25 cellular contexts compared by ENCODE assay signal in the genomic region with DNA sequence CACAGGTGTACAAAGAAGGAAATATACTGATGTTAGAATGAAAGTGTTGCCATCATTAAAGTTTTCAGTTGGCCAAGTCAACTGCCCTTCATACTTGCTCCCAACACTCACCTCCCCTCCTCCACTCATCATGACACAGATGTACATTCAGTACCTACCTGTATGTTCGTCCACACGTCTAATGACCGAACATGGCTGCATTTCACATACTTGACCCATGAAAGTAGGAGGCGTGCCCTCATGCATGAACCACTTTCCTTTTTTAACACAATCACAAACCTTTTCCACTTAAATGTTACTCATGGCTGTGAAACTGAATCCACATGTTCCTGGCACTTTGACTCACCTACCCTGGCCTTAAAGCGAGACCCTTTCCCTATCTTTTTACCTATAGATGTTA. TPM values are rescaled to one million over a fixed set of nuclear protein-coding genes. Genes with fewer than 3 reads are reported as not detected.
A peak's percentile ranks its signal among the peaks of the same experiment; 100 is the strongest.
DNase-seq lines count a peak whose midpoint lies in the region; ATAC-seq and TF ChIP-seq lines count a peak whose summit lies in the region.
"Had no signal": no experiment of that assay in that cellular context is flagged by ENCODE, and none has a peak within 500 bp of the region (broad histone marks: within the 10 kb centered on the region; RNA-seq: fewer than 3 reads in every experiment).

No MANE protein-coding gene starts in this region.

- DNase-seq in activated CD4-positive, alpha-beta T cell treated with anti-CD3 and anti-CD28 coated beads for 48 hours: peak; percentile 24
- no peak for DNase-seq in activated CD4-positive, alpha-beta T cell treated with anti-CD3 and anti-CD28 coated beads, Interleukin-2, amount 50 U/mL, for 1 hour
- no peak for DNase-seq in CD4-positive, CD25-positive, alpha-beta regulatory T cell
- DNase-seq in immature natural killer cell (no peak), iPS-NIHi7 (ENCODE audit: extremely low spot score) (no peak), brain microvascular endothelial cell (no peak)
- DNase-seq: activated naive CD8-positive, alpha-beta T cell treated with anti-CD3 and anti-CD28 coated beads, Interleukin-2, amount 10 ng/mL, durations not matched to agents 7 days and 5 days; AML-193; Caco-2; DND-41; NCI-H1048; NCI-H187; NCI-H2171 treated with DMSO at 0.1 percent for 48 hours; NCI-H524; psoas muscle; SJCRH30 had no signal

- no peak for ATAC-seq in CD4-positive, CD25-positive, alpha-beta regulatory T cell (ENCODE audit: low read depth in 2 of 2)
- ATAC-seq in GM18502 (IDR thresholded peaks at IDR 0.05; ENCODE audit: poor library complexity, unreplicated experiment): no peak
- ATAC-seq: psoas muscle had no signal

- H3K9me3 Mint-ChIP-seq in CD4-positive, CD25-positive, alpha-beta regulatory T cell: peaks cover 0 to 1% (median 0%) of the 10 kb centered on the region in 7 donors
- H3K9me3 Mint-ChIP-seq in immature natural killer cell: no peaks in the 10 kb centered on the region
- H3K9me3 Mint-ChIP-seq: activated naive CD8-positive, alpha-beta T cell treated with anti-CD3 and anti-CD28 coated beads, Interleukin-2, amount 10 ng/mL, durations not matched to agents 7 days and 5 days; type B pancreatic cell had no signal

- in situ Hi-C loops in brain microvascular endothelial cell (cut with HindIII; ENCODE audit: low pct_ligation_motif_present, low sequenced_read_pairs): no loop called here

- H3K4me3 Mint-ChIP-seq in CD4-positive, CD25-positive, alpha-beta regulatory T cell: peak overlapping the region in 3 of 4 donors; percentile 22 to 67 (median 66)
- peak overlapping the region in 1 of 5 donors; percentile 34 for H3K4me3 Mint-ChIP-seq in immature natural killer cell
- H3K4me3 Mint-ChIP-seq: activated naive CD8-positive, alpha-beta T cell treated with anti-CD3 and anti-CD28 coated beads, Interleukin-2, amount 10 ng/mL, durations not matched to agents 7 days and 5 days; type B pancreatic cell had no signal

- H3K9me3 ChIP-seq in CD4-positive, CD25-positive, alpha-beta regulatory T cell (ENCODE audit: control insufficient read depth in 2 of 2, low read length in 2 of 2): no peaks in the 10 kb centered on the region
- H3K9me3 ChIP-seq: Caco-2, psoas muscle, SJCRH30 had no signal

- H3K4me1 ChIP-seq in CD4-positive, CD25-positive, alpha-beta regulatory T cell (ENCODE audit: control insufficient read depth, insufficient read depth, low read length, poor library complexity, severe bottlenecking): peaks cover 21% of the 10 kb centered on the region

- H3K36me3 Mint-ChIP-seq in CD4-positive, CD25-positive, alpha-beta regulatory T cell: peaks cover 30% of the 10 kb centered on the region
- peaks cover 19 to 36% (median 21%) of the 10 kb centered on the region in 3 donors for H3K36me3 Mint-ChIP-seq in immature natural killer cell

- no peak overlapping the region for H3K27ac ChIP-seq in CD4-positive, CD25-positive, alpha-beta regulatory T cell (ENCODE audit: insufficient read depth, low read length, poor library complexity, severe bottlenecking)
- H3K27ac ChIP-seq in brain microvascular endothelial cell: no peak overlapping the region
- H3K27ac ChIP-seq: psoas muscle, SJCRH30 had no signal

- peak overlapping the region in 2 of 3 donors; percentile 13 to 65 for H3K27ac Mint-ChIP-seq in CD4-positive, CD25-positive, alpha-beta regulatory T cell
- peak overlapping the region in 4 of 6 donors; percentile 20 to 78 (median 53) for H3K27ac Mint-ChIP-seq in immature natural killer cell
- H3K27ac Mint-ChIP-seq: activated naive CD8-positive, alpha-beta T cell treated with anti-CD3 and anti-CD28 coated beads, Interleukin-2, amount 10 ng/mL, durations not matched to agents 7 days and 5 days; type B pancreatic cell had no signal

- peaks cover 12% of the 10 kb centered on the region for H3K27me3 Mint-ChIP-seq in CD4-positive, CD25-positive, alpha-beta regulatory T cell
- peaks cover 14 to 18% (median 17%) of the 10 kb centered on the region in 3 donors for H3K27me3 Mint-ChIP-seq in immature natural killer cell (ENCODE audit: low read depth in 3 of 3)
- H3K27me3 Mint-ChIP-seq: activated naive CD8-positive, alpha-beta T cell treated with anti-CD3 and anti-CD28 coated beads, Interleukin-2, amount 10 ng/mL, durations not matched to agents 7 days and 5 days; type B pancreatic cell had no signal

- no peak for TF ChIP-seq CTCF in brain microvascular endothelial cell (IDR thresholded peaks at IDR 0.05; ENCODE audit: low read depth, low read length, missing control alignments)

- H3K27me3 ChIP-seq in CD4-positive, CD25-positive, alpha-beta regulatory T cell (ENCODE audit: control insufficient read depth, insufficient read depth, low read length): no peaks in the 10 kb centered on the region
- no peaks in the 10 kb centered on the region for H3K27me3 ChIP-seq in brain microvascular endothelial cell (replicated peaks)
- H3K27me3 ChIP-seq: SJCRH30 had no signal

- peaks cover 23 to 57% (median 30%) of the 10 kb centered on the region in 4 donors for H3K4me1 Mint-ChIP-seq in CD4-positive, CD25-positive, alpha-beta regulatory T cell
- H3K4me1 Mint-ChIP-seq in immature natural killer cell: peaks cover 23 to 30% of the 10 kb centered on the region in 2 donors

- H3K36me3 ChIP-seq in CD4-positive, CD25-positive, alpha-beta regulatory T cell (ENCODE audit: control insufficient read depth, insufficient read depth, low read length): peaks cover 39% of the 10 kb centered on the region
- peaks cover 28% of the 10 kb centered on the region for H3K36me3 ChIP-seq in brain microvascular endothelial cell (replicated peaks)
- H3K36me3 ChIP-seq: SJCRH30 had no signal

- no peak overlapping the region for H3K4me3 ChIP-seq in CD4-positive, CD25-positive, alpha-beta regulatory T cell (ENCODE audit: low read depth, low read length)
- no peak overlapping the region for H3K4me3 ChIP-seq in brain microvascular endothelial cell (ENCODE audit: low read depth, low read length)
- H3K4me3 ChIP-seq: lung, psoas muscle, SJCRH30 had no signal

TF ChIP-seq in PFSK-1, 5 proteins besides CTCF, POLR2A, EP300 and RAD21:
- no peak for TF ChIP-seq TAF1 (IDR thresholded peaks at IDR 0.05; ENCODE audit: borderline replicate concordance, insufficient read depth, low read length)
- no peak for TF ChIP-seq SIN3A (IDR thresholded peaks at IDR 0.05; ENCODE audit: borderline replicate concordance, insufficient read depth, low read length)
- TF ChIP-seq, protein P1, sequence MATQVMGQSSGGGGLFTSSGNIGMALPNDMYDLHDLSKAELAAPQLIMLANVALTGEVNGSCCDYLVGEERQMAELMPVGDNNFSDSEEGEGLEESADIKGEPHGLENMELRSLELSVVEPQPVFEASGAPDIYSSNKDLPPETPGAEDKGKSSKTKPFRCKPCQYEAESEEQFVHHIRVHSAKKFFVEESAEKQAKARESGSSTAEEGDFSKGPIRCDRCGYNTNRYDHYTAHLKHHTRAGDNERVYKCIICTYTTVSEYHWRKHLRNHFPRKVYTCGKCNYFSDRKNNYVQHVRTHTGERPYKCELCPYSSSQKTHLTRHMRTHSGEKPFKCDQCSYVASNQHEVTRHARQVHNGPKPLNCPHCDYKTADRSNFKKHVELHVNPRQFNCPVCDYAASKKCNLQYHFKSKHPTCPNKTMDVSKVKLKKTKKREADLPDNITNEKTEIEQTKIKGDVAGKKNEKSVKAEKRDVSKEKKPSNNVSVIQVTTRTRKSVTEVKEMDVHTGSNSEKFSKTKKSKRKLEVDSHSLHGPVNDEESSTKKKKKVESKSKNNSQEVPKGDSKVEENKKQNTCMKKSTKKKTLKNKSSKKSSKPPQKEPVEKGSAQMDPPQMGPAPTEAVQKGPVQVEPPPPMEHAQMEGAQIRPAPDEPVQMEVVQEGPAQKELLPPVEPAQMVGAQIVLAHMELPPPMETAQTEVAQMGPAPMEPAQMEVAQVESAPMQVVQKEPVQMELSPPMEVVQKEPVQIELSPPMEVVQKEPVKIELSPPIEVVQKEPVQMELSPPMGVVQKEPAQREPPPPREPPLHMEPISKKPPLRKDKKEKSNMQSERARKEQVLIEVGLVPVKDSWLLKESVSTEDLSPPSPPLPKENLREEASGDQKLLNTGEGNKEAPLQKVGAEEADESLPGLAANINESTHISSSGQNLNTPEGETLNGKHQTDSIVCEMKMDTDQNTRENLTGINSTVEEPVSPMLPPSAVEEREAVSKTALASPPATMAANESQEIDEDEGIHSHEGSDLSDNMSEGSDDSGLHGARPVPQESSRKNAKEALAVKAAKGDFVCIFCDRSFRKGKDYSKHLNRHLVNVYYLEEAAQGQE (IDR thresholded peaks at IDR 0.05; ENCODE audit: insufficient read depth in 1 of 2, low read depth in 2 of 2, low read length in 2 of 2): no peak
- peak; percentile 21; the same call in 1 of the 2 replicates for TF ChIP-seq POLR2AphosphoS5 (IDR thresholded peaks at IDR 0.05; ENCODE audit: low read depth, low read length)
- no peak for TF ChIP-seq FOXP2 (optimal IDR thresholded peaks at IDR 0.05; ENCODE audit: borderline replicate concordance, extremely low read depth, extremely low read length, insufficient read depth)

RNA-seq across cellular contexts. Expression of gene BUD13, which starts 3.2 kb away (rescaled TPM):
- 12.9 TPM for total RNA-seq in CD4-positive, CD25-positive, alpha-beta regulatory T cell
- 10 to 100 TPM; 12.1 to 18.5 (median 14.2) TPM for polyA plus RNA-seq in CD4-positive, CD25-positive, alpha-beta regulatory T cell
- polyA plus RNA-seq in PFSK-1 (2012; ENCODE audit: insufficient read length, low read depth): 10.4 TPM
- polyA plus RNA-seq in immature natural killer cell: 10 to 100 TPM in 1 of 3 donors, 1 to 10 TPM in 2; 5.7 to 16.0 (median 7.0) TPM

RNA-seq across cellular contexts. Expression of gene ZPR1, which starts 11.8 kb away (rescaled TPM):
- 99.8 TPM for total RNA-seq in CD4-positive, CD25-positive, alpha-beta regulatory T cell
- polyA plus RNA-seq in CD4-positive, CD25-positive, alpha-beta regulatory T cell: 10 to 100 TPM; 43.4 to 53.1 (median 44.5) TPM
- 138 TPM for polyA plus RNA-seq in PFSK-1 (2012; ENCODE audit: insufficient read length, low read depth)
- 10 to 100 TPM; 27.8 to 34.3 (median 31.5) TPM for polyA plus RNA-seq in immature natural killer cell

RNA-seq across cellular contexts. Expression of gene APOA5, which starts 15.7 kb away (rescaled TPM):
- not detected for total RNA-seq in CD4-positive, CD25-positive, alpha-beta regulatory T cell
- polyA plus RNA-seq in CD4-positive, CD25-positive, alpha-beta regulatory T cell: not detected
- not detected for polyA plus RNA-seq in PFSK-1 (2012; ENCODE audit: insufficient read length, low read depth)
- not detected for polyA plus RNA-seq in immature natural killer cell
- total RNA-seq: activated naive CD8-positive, alpha-beta T cell treated with anti-CD3 and anti-CD28 coated beads, Interleukin-2, amount 10 ng/mL, durations not matched to agents 7 days and 5 days; chondrocyte; epithelial cell of proximal tubule; H4; LHCN-M2; psoas muscle; SJCRH30 had no signal

RNA-seq across cellular contexts. Expression of gene APOA4, which starts 47.1 kb away (rescaled TPM):
- total RNA-seq in CD4-positive, CD25-positive, alpha-beta regulatory T cell: not detected
- polyA plus RNA-seq in CD4-positive, CD25-positive, alpha-beta regulatory T cell: not detected
- polyA plus RNA-seq in PFSK-1 (2012; ENCODE audit: insufficient read length, low read depth): not detected
- polyA plus RNA-seq in immature natural killer cell: not detected
- total RNA-seq: activated naive CD8-positive, alpha-beta T cell treated with anti-CD3 and anti-CD28 coated beads, Interleukin-2, amount 10 ng/mL, durations not matched to agents 7 days and 5 days; chondrocyte; epithelial cell of proximal tubule; H4; LHCN-M2; lung; mucosa of gallbladder; SJCRH30 had no signal

RNA-seq across cellular contexts. Expression of gene APOC3, which starts 53.7 kb away (rescaled TPM):
- total RNA-seq in CD4-positive, CD25-positive, alpha-beta regulatory T cell: not detected
- polyA plus RNA-seq in CD4-positive, CD25-positive, alpha-beta regulatory T cell: not detected
- not detected for polyA plus RNA-seq in PFSK-1 (2012; ENCODE audit: insufficient read length, low read depth)
- not detected for polyA plus RNA-seq in immature natural killer cell
- total RNA-seq: activated naive CD8-positive, alpha-beta T cell treated with anti-CD3 and anti-CD28 coated beads, Interleukin-2, amount 10 ng/mL, durations not matched to agents 7 days and 5 days; chondrocyte; epithelial cell of proximal tubule; H4; LHCN-M2; SJCRH30 had no signal
